Comparison of ENCODE assay signal across 9 cellular contexts in the genomic region with DNA sequence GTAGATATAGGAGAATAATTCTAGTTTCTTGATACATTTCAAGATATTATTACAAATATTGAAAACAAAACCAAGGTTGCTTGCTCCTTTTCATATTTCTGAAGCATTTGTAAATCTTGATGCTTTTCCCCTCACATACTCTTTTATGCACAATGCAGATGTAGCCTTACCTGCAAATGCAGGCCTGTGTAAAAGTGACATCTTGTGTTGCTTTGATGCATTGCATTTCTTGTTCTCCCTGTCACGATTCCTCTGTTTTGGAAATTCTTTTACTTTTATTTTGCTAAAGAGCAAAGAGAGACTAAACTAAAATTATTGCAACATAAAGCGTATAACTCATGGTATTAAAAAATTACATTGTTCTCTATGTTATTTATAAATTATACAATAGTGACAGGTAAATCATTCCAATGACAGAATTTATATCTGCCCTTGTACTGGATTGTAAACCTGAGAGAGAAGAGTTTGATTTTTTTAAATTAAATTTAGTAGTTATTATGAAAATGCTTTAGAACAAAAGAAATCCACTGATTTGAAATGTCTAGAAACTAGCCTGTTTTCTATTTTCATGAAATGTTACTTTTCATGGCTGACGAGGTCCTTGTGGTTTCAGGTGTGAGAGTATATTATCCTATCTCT.
A peak's percentile ranks its signal among the peaks of the same experiment; 100 is the strongest.
DNase-seq lines count a peak whose midpoint lies in the region; ATAC-seq and TF ChIP-seq lines count a peak whose summit lies in the region.
"Had no signal": no experiment of that assay in that cellular context is flagged by ENCODE, and none has a peak within 500 bp of the region (broad histone marks: within the 10 kb centered on the region; RNA-seq: fewer than 3 reads in every experiment).

No MANE protein-coding gene starts in this region.

- H3K36me3 ChIP-seq in colonic mucosa = no peaks in the 10 kb centered on the region

- H3K27me3 Mint-ChIP-seq in nephron progenitor cell (ENCODE audit: low read depth, poor library complexity) = no peaks in the 10 kb centered on the region

- H3K27ac Mint-ChIP-seq in nephron progenitor cell = no peak overlapping the region

- H3K4me1 Mint-ChIP-seq in nephron progenitor cell = peaks cover 6% of the 10 kb centered on the region

- no peak overlapping the region for H3K4me3 Mint-ChIP-seq in nephron progenitor cell

- no peaks in the 10 kb centered on the region for H3K36me3 Mint-ChIP-seq in nephron progenitor cell (ENCODE audit: low read depth)

- ATAC-seq in GM21737 (IDR thresholded peaks at IDR 0.05; ENCODE audit: unreplicated experiment) (no peak), HG02610 (IDR thresholded peaks at IDR 0.05; ENCODE audit: unreplicated experiment) (no peak)

- no peaks in the 10 kb centered on the region for H3K27me3 ChIP-seq in colonic mucosa

- peak; percentile 17; the same call in 1 of the 2 replicates for TF ChIP-seq CTCF in GM12875 (IDR thresholded peaks at IDR 0.05; ENCODE audit: borderline replicate concordance, insufficient read depth, low read depth, low read length)
- peak; percentile 20 for TF ChIP-seq CTCF in colonic mucosa (IDR thresholded peaks at IDR 0.05)
- peak; percentile 24 for TF ChIP-seq CTCF in nephron progenitor cell (IDR thresholded peaks at IDR 0.05)

- H3K4me3 ChIP-seq in GM12875 (ENCODE audit: low read depth, low read length) (no peak overlapping the region), colonic mucosa (no peak overlapping the region)

- peaks cover 6% of the 10 kb centered on the region for H3K9me3 Mint-ChIP-seq in nephron progenitor cell

- no peaks in the 10 kb centered on the region for H3K4me1 ChIP-seq in colonic mucosa

- intact Hi-C loops in colonic mucosa (cut with DNase I) = loop anchor here (10.0 kb wide), 1 partner anchor 911 kb away; no protein-coding TSS in a partner anchor

- no peak overlapping the region for H3K27ac ChIP-seq in colonic mucosa

- no peaks in the 10 kb centered on the region for H3K9me3 ChIP-seq in colonic mucosa

- no peak overlapping the region for H3K9ac ChIP-seq in colonic mucosa (ENCODE audit: low read depth in 2 of 2, low read length in 2 of 2)

- DNase-seq in NAMALWA (ENCODE audit: low spot score) = peak; percentile 30
- no peak for DNase-seq in colonic mucosa
- no peak for DNase-seq in nephron progenitor cell
- DNase-seq in OCI-M2 (lab: John Stamatoyannopoulos, UW; ENCODE audit: unreplicated experiment) = no peak
- DNase-seq in activated CD8-positive, alpha-beta memory T cell treated with anti-CD3 and anti-CD28 coated beads, Interleukin-2, amount 50 U/mL, for 48 hours = no peak
- DNase-seq: T-helper 9 cell had no signal
